15 cellular contexts compared by ENCODE assay signal in the genomic region with DNA sequence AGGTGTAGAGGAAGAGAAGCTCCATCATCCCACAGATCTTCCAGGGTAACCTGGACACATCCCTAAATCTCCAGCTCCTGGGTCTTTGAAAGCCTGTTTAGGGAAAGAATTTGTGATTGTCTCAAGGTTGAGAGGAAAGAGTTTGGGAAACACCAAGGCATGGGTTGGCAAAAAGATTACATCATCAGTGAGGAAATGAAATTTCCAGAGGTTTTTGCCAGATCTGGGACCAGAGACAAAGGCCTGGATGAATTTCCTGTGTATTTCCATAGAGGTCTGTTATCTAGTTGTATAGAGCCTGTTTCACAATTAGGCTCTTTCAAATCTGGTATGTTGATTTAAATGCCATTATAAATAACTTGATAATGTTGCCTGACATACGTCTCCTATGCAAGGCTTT.
DNase-seq lines count a peak whose midpoint lies in the region; ATAC-seq and TF ChIP-seq lines count a peak whose summit lies in the region.
"Had no signal": no experiment of that assay in that cellular context is flagged by ENCODE, and none has a peak within 500 bp of the region (broad histone marks: within the 10 kb centered on the region; RNA-seq: fewer than 3 reads in every experiment).

No MANE protein-coding gene starts in this region.

- H3K9me3 Mint-ChIP-seq in endothelial cell (ENCODE audit: unreplicated experiment) (no peaks in the 10 kb centered on the region), neural progenitor cell (peaks cover 2% of the 10 kb centered on the region), chondrocyte (ENCODE audit: low read depth) (no peaks in the 10 kb centered on the region)
- H3K9me3 Mint-ChIP-seq: CD8-positive, alpha-beta T cell had no signal

- H3K4me1 ChIP-seq in neural progenitor cell = peaks cover 11% of the 10 kb centered on the region
- H3K4me1 ChIP-seq: A549, Caco-2 had no signal

- H3F3A ChIP-seq in neural progenitor cell (ENCODE audit: low read depth) = peaks cover 18% of the 10 kb centered on the region

- peaks cover 4% of the 10 kb centered on the region for H3K27me3 Mint-ChIP-seq in endothelial cell (ENCODE audit: unreplicated experiment)
- H3K27me3 Mint-ChIP-seq in neural progenitor cell (ENCODE audit: insufficient read depth, low read depth) = peaks cover 12% of the 10 kb centered on the region
- peaks cover 2% of the 10 kb centered on the region for H3K27me3 Mint-ChIP-seq in chondrocyte (ENCODE audit: low read depth)

- ATAC-seq in HG02798 (IDR thresholded peaks at IDR 0.05; ENCODE audit: poor library complexity, unreplicated experiment) (no peak), GM18873 (IDR thresholded peaks at IDR 0.05; ENCODE audit: low FRiP score, unreplicated experiment) (no peak)
- ATAC-seq: A549; CD8-positive, alpha-beta T cell; HCT116 had no signal

- H3K36me3 ChIP-seq in H7 (replicated peaks; ENCODE audit: control insufficient read depth, insufficient read depth, low read length) (no peaks in the 10 kb centered on the region), neural progenitor cell (no peaks in the 10 kb centered on the region)
- H3K36me3 ChIP-seq: BE2C had no signal

- H2AFZ ChIP-seq in neural progenitor cell (replicated peaks) = no peak overlapping the region

- peaks cover 29% of the 10 kb centered on the region for H3K4me1 Mint-ChIP-seq in endothelial cell (ENCODE audit: unreplicated experiment)
- no peaks in the 10 kb centered on the region for H3K4me1 Mint-ChIP-seq in neural progenitor cell
- no peaks in the 10 kb centered on the region for H3K4me1 Mint-ChIP-seq in chondrocyte (ENCODE audit: low read depth)

- no peaks in the 10 kb centered on the region for H3K79me2 ChIP-seq in neural progenitor cell (ENCODE audit: low read depth)

- H3K9ac ChIP-seq in neural progenitor cell = no peak overlapping the region

- TF ChIP-seq CTCF in endothelial cell (IDR thresholded peaks at IDR 0.05; ENCODE audit: unreplicated experiment) = no peak
- no peak for TF ChIP-seq CTCF in neural progenitor cell (IDR thresholded peaks at IDR 0.05)
- no peak for TF ChIP-seq CTCF in chondrocyte (IDR thresholded peaks at IDR 0.05)

- H3K27me3 ChIP-seq in H7 (ENCODE audit: control insufficient read depth, insufficient read depth, low read length) = peaks cover 27% of the 10 kb centered on the region
- peaks cover 39% of the 10 kb centered on the region for H3K27me3 ChIP-seq in neural progenitor cell
- H3K27me3 ChIP-seq: BE2C had no signal

- H3K4me3 Mint-ChIP-seq in endothelial cell (ENCODE audit: unreplicated experiment) (no peak overlapping the region), neural progenitor cell (no peak overlapping the region), chondrocyte (ENCODE audit: unreplicated experiment) (no peak overlapping the region)
- H3K4me3 Mint-ChIP-seq: CD8-positive, alpha-beta T cell had no signal

- H3K36me3 Mint-ChIP-seq in endothelial cell (ENCODE audit: low read depth, unreplicated experiment) (peaks cover 3% of the 10 kb centered on the region), neural progenitor cell (peaks cover 2% of the 10 kb centered on the region), chondrocyte (ENCODE audit: low read depth) (no peaks in the 10 kb centered on the region)
- H3K36me3 Mint-ChIP-seq: CD14-positive monocyte; CD8-positive, alpha-beta T cell had no signal

- H3K27ac Mint-ChIP-seq in endothelial cell (ENCODE audit: unreplicated experiment) = peak overlapping the region; percentile 70
- H3K27ac Mint-ChIP-seq in neural progenitor cell = no peak overlapping the region
- H3K27ac Mint-ChIP-seq in chondrocyte (ENCODE audit: unreplicated experiment) = no peak overlapping the region
- H3K27ac Mint-ChIP-seq: CD14-positive monocyte; CD8-positive, alpha-beta T cell had no signal

- H3K4me3 ChIP-seq in H7 (ENCODE audit: insufficient read depth, low read depth, low read length) (no peak overlapping the region), neural progenitor cell (no peak overlapping the region)
- H3K4me3 ChIP-seq: A549 had no signal

- no peaks in the 10 kb centered on the region for H3K9me3 ChIP-seq in neural progenitor cell (ENCODE audit: low read depth)
- H3K9me3 ChIP-seq: A549, BE2C, Caco-2 had no signal

- DNase-seq in COLO829 (ENCODE audit: low spot score) (peak; percentile 0), H7 (peak; percentile 0), endothelial cell (ENCODE audit: low spot score) (no peak), neural progenitor cell (ENCODE audit: low spot score) (no peak), chondrocyte (ENCODE audit: low spot score) (no peak)
- DNase-seq: BE2C; Caco-2; CD8-positive, alpha-beta T cell; DMS53; GF-D8 had no signal

- no peak overlapping the region for H3K27ac ChIP-seq in neural progenitor cell
- H3K27ac ChIP-seq: A549 had no signal

- no peaks in the 10 kb centered on the region for H4K20me1 ChIP-seq in neural progenitor cell (ENCODE audit: low read depth)

- peak overlapping the region; percentile 65 for H3K4me2 ChIP-seq in neural progenitor cell
- H3K4me2 ChIP-seq: A549 had no signal

Comparison
In these comparisons a context has a peak if more than half of its experiments do, and no peak if none do; other contexts are left out.
1. DNase-seq: peak in COLO829 (single experiment) and H7 (single experiment); none in endothelial cell (single experiment), neural progenitor cell (single experiment) and chondrocyte (single experiment).